Comparison of ENCODE assay signal across 8 cellular contexts in genomic region chr18:52433797-52434196, GRCh38.
"Had no signal": no experiment of that assay in that cellular context is flagged by ENCODE, and none has a peak within 500 bp of the region (broad histone marks: within the 10 kb centered on the region; RNA-seq: fewer than 3 reads in every experiment).

No MANE protein-coding gene starts in this region.

- H3K36me3 Mint-ChIP-seq: IgD-negative memory B cell had no signal

- H3K9ac ChIP-seq: KMS-11 had no signal

- H3K4me2 ChIP-seq: KMS-11 had no signal

- FAIRE-seq: HTR-8/SVneo, K562 had no signal

- ATAC-seq: K562 had no signal

- DNase-seq: Karpas-422, KBM-7, KG1 had no signal

- H3K4me3 ChIP-seq: K562 had no signal

- H3K27ac Mint-ChIP-seq: IgD-negative memory B cell had no signal

- H3K27ac ChIP-seq: HL-60, KMS-11 had no signal

- H3K4me3 Mint-ChIP-seq: IgD-negative memory B cell had no signal
